8 cellular contexts compared by ENCODE assay signal in genomic region chr20:35454881-35455609, GRCh38.
DNase-seq lines count a peak whose midpoint lies in the region; ATAC-seq and FAIRE-seq lines count a peak whose summit lies in the region.

Gene CEP250 (plus strand): TSS chr20:35455598. CDS start chr20:35462368, 6,770 bp downstream.

- no peaks in the 10 kb centered on the region for H3K36me3 ChIP-seq in effector memory CD4-positive, alpha-beta T cell (ENCODE audit: control insufficient read depth, insufficient read depth, low read length)

- no peaks in the 10 kb centered on the region for H3K9me3 ChIP-seq in effector memory CD4-positive, alpha-beta T cell (ENCODE audit: control insufficient read depth, low read length)

- peak; percentile 95 for DNase-seq in COR-L47 (lab: John Stamatoyannopoulos, UW)
- peak; percentile 94 for DNase-seq in HTR-8/SVneo (ENCODE audit: insufficient read length, low spot score)
- peak; percentile 96 for DNase-seq in NOMO-1 treated with DMSO at 0.1 percent for 48 hours (lab: John Stamatoyannopoulos, UW; ENCODE audit: unreplicated experiment)
- peak; percentile 86 to 90 for DNase-seq in activated CD8-positive, alpha-beta memory T cell treated with anti-CD3 and anti-CD28 coated beads for 4 hours (ENCODE audit: low read depth in 2 of 2)
- peak; percentile 89 to 93 (median 92) for DNase-seq in effector memory CD4-positive, alpha-beta T cell
- DNase-seq in medulla oblongata (ENCODE audit: extremely low spot score), result peak; percentile 96
- DNase-seq in stimulated activated CD4-positive, alpha-beta T cell treated with anti-CD3 and anti-CD28 coated beads, TNF-alpha, amount 100 ng/mL, for 48 hours (ENCODE audit: low read depth in 3 of 3), result peak; percentile 92 to 96 (median 92)

- no peaks in the 10 kb centered on the region for H3K27me3 ChIP-seq in effector memory CD4-positive, alpha-beta T cell (replicated peaks; ENCODE audit: control insufficient read depth, insufficient read depth, low read length, poor library complexity, severe bottlenecking)

- peak; percentile 91 for ATAC-seq in GM21381 (IDR thresholded peaks at IDR 0.05; ENCODE audit: unreplicated experiment)

- peaks cover 6% of the 10 kb centered on the region for H3K4me1 ChIP-seq in effector memory CD4-positive, alpha-beta T cell (ENCODE audit: control insufficient read depth, insufficient read depth, low read length, poor library complexity, severe bottlenecking)

- peak; percentile 80 for FAIRE-seq in HTR-8/SVneo (lab: Jason Lieb, UNC)

- H3K27ac ChIP-seq in effector memory CD4-positive, alpha-beta T cell (ENCODE audit: insufficient read depth, low read length, poor library complexity, severe bottlenecking), result peak within 1 kb of the TSS; percentile 96

- H3K4me3 ChIP-seq in effector memory CD4-positive, alpha-beta T cell (ENCODE audit: insufficient read depth, low read depth, low read length, poor library complexity, severe bottlenecking), result peak within 1 kb of the TSS; percentile 73

Comparison
In these comparisons a context has a peak if more than half of its experiments do, and no peak if none do; other contexts are left out.
1. Peak in every context shown above with its lines: DNase-seq, ATAC-seq, H3K4me3 ChIP-seq and H3K27ac ChIP-seq.